In the genomic region with DNA sequence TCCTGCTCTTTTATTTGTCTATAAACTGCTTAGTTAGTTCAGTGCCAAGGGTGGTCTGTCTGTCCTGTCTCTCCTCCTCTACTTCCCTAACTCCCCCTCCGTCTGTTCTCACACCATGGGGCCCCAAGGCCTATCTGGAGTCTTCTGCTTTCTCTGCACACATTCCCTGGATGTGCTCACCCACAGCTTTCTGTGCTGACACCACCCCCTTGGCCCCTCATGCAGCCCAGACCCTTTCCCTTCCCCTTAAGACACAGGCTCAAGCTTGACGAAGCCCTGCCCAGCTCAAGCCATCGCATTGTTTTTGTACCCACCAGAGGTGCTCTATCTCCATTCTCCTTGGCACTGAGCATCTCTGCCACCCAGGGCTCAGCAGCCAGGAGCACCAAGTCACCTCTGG, we compare ENCODE assay signal across 19 cellular contexts.
A peak's percentile ranks its signal among the peaks of the same experiment; 100 is the strongest.
DNase-seq lines count a peak whose midpoint lies in the region; ATAC-seq and TF ChIP-seq lines count a peak whose summit lies in the region.
"Had no signal": no experiment of that assay in that cellular context is flagged by ENCODE, and none has a peak within 500 bp of the region (broad histone marks: within the 10 kb centered on the region; RNA-seq: fewer than 3 reads in every experiment).

No MANE protein-coding gene starts in this region.

- H3K36me3 ChIP-seq in left ventricle myocardium inferior: no peaks in the 10 kb centered on the region
- H3K36me3 ChIP-seq in RWPE2 (ENCODE audit: low read depth): no peaks in the 10 kb centered on the region
- H3K36me3 ChIP-seq: BLaER1 treated with 17β-estradiol and CSF1 and Interleukin-3, amounts not matched to agents 10 nM and 100 nM had no signal

- peaks cover 24% of the 10 kb centered on the region for H3K27me3 ChIP-seq in left ventricle myocardium inferior (ENCODE audit: low read depth)
- H3K27me3 ChIP-seq in RWPE2 (ENCODE audit: insufficient read depth, poor library complexity, severe bottlenecking): no peaks in the 10 kb centered on the region

- no peak for ATAC-seq in RWPE2 (ENCODE audit: low read depth)
- ATAC-seq in HG02885 (IDR thresholded peaks at IDR 0.05; ENCODE audit: poor library complexity, unreplicated experiment): no peak
- ATAC-seq in GM19395 (IDR thresholded peaks at IDR 0.05; ENCODE audit: unreplicated experiment): no peak
- ATAC-seq: GM12878, GM23338 had no signal

- no peak overlapping the region for H3K4me3 ChIP-seq in left ventricle myocardium inferior
- no peak overlapping the region for H3K4me3 ChIP-seq in RWPE2 (ENCODE audit: severe bottlenecking)
- H3K4me3 ChIP-seq: BLaER1 treated with 17β-estradiol and CSF1 and Interleukin-3, amounts not matched to agents 10 nM and 100 nM; GM12878; GM23338 had no signal

- intact Hi-C loops in cardiac septum (cut with DNase I) (no loop called here), left ventricle myocardium inferior (cut with micrococcal nuclease) (no loop called here)

- H3K9me3 ChIP-seq in left ventricle myocardium inferior (replicated peaks) (no peaks in the 10 kb centered on the region), RWPE2 (ENCODE audit: severe bottlenecking) (no peaks in the 10 kb centered on the region)
- H3K9me3 ChIP-seq: BLaER1 treated with 17β-estradiol and CSF1 and Interleukin-3, amounts not matched to agents 10 nM and 100 nM had no signal

- H3K27ac ChIP-seq in left ventricle myocardium inferior (replicated peaks) (no peak overlapping the region), RWPE2 (ENCODE audit: poor library complexity, severe bottlenecking) (no peak overlapping the region)
- H3K27ac ChIP-seq: 22Rv1; BLaER1 treated with 17β-estradiol and CSF1 and Interleukin-3, amounts not matched to agents 10 nM and 100 nM had no signal

- DNase-seq in cardiac septum (ENCODE audit: low spot score): peak; percentile 47
- no peak for DNase-seq in left ventricle myocardium inferior
- DNase-seq in RWPE2 (ENCODE audit: low spot score): peak; percentile 69
- peak; percentile 20 for DNase-seq in islet precursor cell
- no peak for DNase-seq in cerebellar nuclear complex (lab: John Stamatoyannopoulos, UW)
- no peak for DNase-seq in NCI-H446 (lab: John Stamatoyannopoulos, UW)
- DNase-seq: CD4-positive, alpha-beta T cell; CD8-positive, alpha-beta memory T cell; DMS 273 treated with DMSO at 0.1 percent for 48 hours; DMS79; EL; GDM1; HCEC 1CT had no signal

- H3K4me1 ChIP-seq in left ventricle myocardium inferior: no peaks in the 10 kb centered on the region
- H3K4me1 ChIP-seq in RWPE2 (ENCODE audit: insufficient read depth, poor library complexity, severe bottlenecking): no peaks in the 10 kb centered on the region

- TF ChIP-seq CTCF in left ventricle myocardium inferior (IDR thresholded peaks at IDR 0.05; ENCODE audit: borderline replicate concordance) (no peak), RWPE2 (IDR thresholded peaks at IDR 0.05; ENCODE audit: poor library complexity, severe bottlenecking) (no peak)

Comparison
In these comparisons a context has a peak if more than half of its experiments do, and no peak if none do; other contexts are left out.
1. DNase-seq: peak in cardiac septum (single experiment), RWPE2 (single experiment) and islet precursor cell (single experiment); none in left ventricle myocardium inferior (single experiment), cerebellar nuclear complex (0 of 2) and NCI-H446 (0 of 2).